1 cellular context compared by ENCODE assay signal in the genomic region with DNA sequence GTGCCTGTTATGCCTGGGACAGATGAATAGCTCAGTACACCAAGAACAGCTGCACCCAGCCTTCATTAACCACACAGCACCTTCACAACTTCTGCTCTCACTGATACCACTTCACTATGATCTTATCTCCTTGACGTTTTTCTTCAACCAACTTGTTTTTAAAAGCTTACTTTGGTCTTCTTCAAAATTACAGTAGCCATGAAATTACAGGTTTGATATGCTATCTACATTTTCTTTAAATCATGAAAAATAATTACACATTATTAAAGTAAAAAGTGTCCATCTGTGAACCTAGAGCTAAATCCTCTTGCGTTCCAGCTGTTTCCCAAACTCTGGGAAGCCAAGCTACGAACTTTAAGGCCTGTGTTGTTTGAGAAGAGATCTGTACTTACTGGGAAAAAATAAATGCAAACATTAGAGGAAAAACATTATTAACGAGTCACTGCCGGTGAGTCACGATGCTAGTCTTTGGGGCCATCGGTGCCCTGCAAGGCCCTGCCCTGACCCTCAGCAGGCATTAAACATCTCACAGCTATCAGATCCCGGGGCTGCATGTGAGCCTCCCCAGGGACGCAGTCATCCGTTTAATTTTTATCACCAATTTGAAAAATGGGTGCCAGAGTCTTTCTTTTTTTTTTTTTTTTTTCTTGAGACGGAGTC.
TF ChIP-seq lines count a peak whose summit lies in the region.

No MANE protein-coding gene starts in this region.

TF ChIP-seq in K562, 482 proteins besides CTCF, POLR2A, EP300 and RAD21 (continued from another document):
- TF ChIP-seq, protein P1, sequence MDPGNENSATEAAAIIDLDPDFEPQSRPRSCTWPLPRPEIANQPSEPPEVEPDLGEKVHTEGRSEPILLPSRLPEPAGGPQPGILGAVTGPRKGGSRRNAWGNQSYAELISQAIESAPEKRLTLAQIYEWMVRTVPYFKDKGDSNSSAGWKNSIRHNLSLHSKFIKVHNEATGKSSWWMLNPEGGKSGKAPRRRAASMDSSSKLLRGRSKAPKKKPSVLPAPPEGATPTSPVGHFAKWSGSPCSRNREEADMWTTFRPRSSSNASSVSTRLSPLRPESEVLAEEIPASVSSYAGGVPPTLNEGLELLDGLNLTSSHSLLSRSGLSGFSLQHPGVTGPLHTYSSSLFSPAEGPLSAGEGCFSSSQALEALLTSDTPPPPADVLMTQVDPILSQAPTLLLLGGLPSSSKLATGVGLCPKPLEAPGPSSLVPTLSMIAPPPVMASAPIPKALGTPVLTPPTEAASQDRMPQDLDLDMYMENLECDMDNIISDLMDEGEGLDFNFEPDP (CRISPR knock-in tag; IDR thresholded peaks at IDR 0.05): no peak
- TF ChIP-seq STAT5B (CRISPR knock-in tag; IDR thresholded peaks at IDR 0.05) (no peak), MBD1 (CRISPR knock-in tag; IDR thresholded peaks at IDR 0.05) (no peak), RBM22 (IDR thresholded peaks at IDR 0.05; ENCODE audit: low read depth, low read length, poor library complexity, severe bottlenecking) (no peak), STAT5A (IDR thresholded peaks at IDR 0.05; ENCODE audit: borderline replicate concordance, low read length) (peak; percentile 19; the same call in 1 of the 2 replicates), GATA2 (CRISPR knock-in tag; IDR thresholded peaks at IDR 0.05) (peak; percentile 54; the same call in 1 of the 2 replicates), LEF1 (IDR thresholded peaks at IDR 0.05) (peak; percentile 20; the same call in 1 of the 2 replicates), HNRNPH1 (optimal IDR thresholded peaks at IDR 0.05; ENCODE audit: low read depth, low read length) (no peak), ZFP36 (IDR thresholded peaks at IDR 0.05; ENCODE audit: low read depth, low read length, partially characterized antibody) (peak; percentile 43), AFF4 (CRISPR knock-in tag; IDR thresholded peaks at IDR 0.05) (no peak), ZZZ3 (IDR thresholded peaks at IDR 0.05) (no peak), TCF3 (CRISPR knock-in tag; IDR thresholded peaks at IDR 0.05) (peak; percentile 77), JUN (IDR thresholded peaks at IDR 0.05; ENCODE audit: borderline replicate concordance, low read depth, low read length) (no peak), JUN (CRISPR knock-in tag; IDR thresholded peaks at IDR 0.05; ENCODE audit: borderline replicate concordance) (no peak), ZNF318 (IDR thresholded peaks at IDR 0.05; ENCODE audit: borderline replicate concordance in 1 of 2, low read depth in 1 of 2) (no peak), NELFE (IDR thresholded peaks at IDR 0.05; ENCODE audit: insufficient read depth, insufficient read length) (no peak)
- TF ChIP-seq, protein P2, sequence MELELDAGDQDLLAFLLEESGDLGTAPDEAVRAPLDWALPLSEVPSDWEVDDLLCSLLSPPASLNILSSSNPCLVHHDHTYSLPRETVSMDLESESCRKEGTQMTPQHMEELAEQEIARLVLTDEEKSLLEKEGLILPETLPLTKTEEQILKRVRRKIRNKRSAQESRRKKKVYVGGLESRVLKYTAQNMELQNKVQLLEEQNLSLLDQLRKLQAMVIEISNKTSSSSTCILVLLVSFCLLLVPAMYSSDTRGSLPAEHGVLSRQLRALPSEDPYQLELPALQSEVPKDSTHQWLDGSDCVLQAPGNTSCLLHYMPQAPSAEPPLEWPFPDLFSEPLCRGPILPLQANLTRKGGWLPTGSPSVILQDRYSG (tag; conservative IDR thresholded peaks at IDR 0.05; ENCODE audit: low read depth): no peak
- TF ChIP-seq, protein P3, sequence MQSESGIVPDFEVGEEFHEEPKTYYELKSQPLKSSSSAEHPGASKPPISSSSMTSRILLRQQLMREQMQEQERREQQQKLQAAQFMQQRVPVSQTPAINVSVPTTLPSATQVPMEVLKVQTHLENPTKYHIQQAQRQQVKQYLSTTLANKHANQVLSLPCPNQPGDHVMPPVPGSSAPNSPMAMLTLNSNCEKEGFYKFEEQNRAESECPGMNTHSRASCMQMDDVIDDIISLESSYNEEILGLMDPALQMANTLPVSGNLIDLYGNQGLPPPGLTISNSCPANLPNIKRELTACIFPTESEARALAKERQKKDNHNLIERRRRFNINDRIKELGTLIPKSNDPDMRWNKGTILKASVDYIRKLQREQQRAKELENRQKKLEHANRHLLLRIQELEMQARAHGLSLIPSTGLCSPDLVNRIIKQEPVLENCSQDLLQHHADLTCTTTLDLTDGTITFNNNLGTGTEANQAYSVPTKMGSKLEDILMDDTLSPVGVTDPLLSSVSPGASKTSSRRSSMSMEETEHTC (IDR thresholded peaks at IDR 0.05): no peak
- TF ChIP-seq, protein P4, sequence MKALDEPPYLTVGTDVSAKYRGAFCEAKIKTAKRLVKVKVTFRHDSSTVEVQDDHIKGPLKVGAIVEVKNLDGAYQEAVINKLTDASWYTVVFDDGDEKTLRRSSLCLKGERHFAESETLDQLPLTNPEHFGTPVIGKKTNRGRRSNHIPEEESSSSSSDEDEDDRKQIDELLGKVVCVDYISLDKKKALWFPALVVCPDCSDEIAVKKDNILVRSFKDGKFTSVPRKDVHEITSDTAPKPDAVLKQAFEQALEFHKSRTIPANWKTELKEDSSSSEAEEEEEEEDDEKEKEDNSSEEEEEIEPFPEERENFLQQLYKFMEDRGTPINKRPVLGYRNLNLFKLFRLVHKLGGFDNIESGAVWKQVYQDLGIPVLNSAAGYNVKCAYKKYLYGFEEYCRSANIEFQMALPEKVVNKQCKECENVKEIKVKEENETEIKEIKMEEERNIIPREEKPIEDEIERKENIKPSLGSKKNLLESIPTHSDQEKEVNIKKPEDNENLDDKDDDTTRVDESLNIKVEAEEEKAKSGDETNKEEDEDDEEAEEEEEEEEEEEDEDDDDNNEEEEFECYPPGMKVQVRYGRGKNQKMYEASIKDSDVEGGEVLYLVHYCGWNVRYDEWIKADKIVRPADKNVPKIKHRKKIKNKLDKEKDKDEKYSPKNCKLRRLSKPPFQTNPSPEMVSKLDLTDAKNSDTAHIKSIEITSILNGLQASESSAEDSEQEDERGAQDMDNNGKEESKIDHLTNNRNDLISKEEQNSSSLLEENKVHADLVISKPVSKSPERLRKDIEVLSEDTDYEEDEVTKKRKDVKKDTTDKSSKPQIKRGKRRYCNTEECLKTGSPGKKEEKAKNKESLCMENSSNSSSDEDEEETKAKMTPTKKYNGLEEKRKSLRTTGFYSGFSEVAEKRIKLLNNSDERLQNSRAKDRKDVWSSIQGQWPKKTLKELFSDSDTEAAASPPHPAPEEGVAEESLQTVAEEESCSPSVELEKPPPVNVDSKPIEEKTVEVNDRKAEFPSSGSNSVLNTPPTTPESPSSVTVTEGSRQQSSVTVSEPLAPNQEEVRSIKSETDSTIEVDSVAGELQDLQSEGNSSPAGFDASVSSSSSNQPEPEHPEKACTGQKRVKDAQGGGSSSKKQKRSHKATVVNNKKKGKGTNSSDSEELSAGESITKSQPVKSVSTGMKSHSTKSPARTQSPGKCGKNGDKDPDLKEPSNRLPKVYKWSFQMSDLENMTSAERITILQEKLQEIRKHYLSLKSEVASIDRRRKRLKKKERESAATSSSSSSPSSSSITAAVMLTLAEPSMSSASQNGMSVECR (CRISPR knock-in tag; IDR thresholded peaks at IDR 0.05): no peak
